In the genomic region with DNA sequence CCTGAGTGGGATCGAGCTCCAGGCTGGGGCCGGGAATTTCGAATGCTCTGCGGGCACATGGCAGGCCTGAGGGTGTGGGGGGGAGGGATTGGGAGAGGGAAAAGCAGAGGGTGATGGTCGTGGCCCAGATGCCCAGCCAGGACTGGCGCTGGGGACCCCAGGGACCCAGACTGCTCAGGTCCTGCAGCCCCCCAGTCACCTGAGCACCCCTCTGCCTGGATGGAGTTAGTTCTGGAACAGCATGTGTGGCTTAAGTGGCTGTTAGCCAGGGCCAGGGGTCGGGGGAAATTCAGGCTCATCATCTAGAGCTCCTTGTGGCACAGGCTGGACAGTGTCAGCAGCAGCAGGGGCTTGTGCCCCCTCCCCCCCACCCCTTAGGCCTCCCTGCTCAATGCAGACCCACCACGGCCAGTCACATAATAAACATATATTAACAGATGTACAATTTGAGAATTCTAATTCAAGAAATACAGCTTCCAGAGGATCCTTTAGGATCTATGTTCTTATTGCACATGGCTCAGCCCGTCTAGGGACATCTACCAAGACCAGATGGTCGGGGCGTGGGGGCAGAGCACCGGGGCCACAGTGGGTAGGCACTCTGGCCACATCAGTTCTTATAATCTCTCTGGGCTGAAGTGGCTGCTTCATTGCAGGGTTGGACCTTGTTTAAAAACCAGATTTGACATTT, we compare ENCODE assay signal across 8 cellular contexts. TPM values are rescaled to one million over a fixed set of nuclear protein-coding genes. Genes with fewer than 3 reads are reported as not detected.
DNase-seq lines count a peak whose midpoint lies in the region; ATAC-seq lines count a peak whose summit lies in the region.

No MANE protein-coding gene starts in this region.

- H3K9me3 ChIP-seq in stomach smooth muscle (ENCODE audit: control insufficient read depth in 2 of 2, low read length in 2 of 2) = no peaks in the 10 kb centered on the region

- DNase-seq in NCI-H82 (lab: John Stamatoyannopoulos, UW) = peak; percentile 58
- no peak for DNase-seq in NCI-H82 treated with DMSO at 0.1 percent for 48 hours (lab: John Stamatoyannopoulos, UW; ENCODE audit: unreplicated experiment)
- DNase-seq in activated T-cell treated with anti-CD3 and anti-CD28 coated beads, Interleukin-2, amount 50 U/mL, for 72 hours = no peak
- no peak for DNase-seq in NCI-H1048 (lab: John Stamatoyannopoulos, UW)
- DNase-seq in NCI-H146 (lab: John Stamatoyannopoulos, UW) = no peak
- no peak for DNase-seq in anterior cingulate cortex (lab: John Stamatoyannopoulos, UW)

- peak overlapping the region; percentile 95 for H3K27ac Mint-ChIP-seq in activated T-cell treated with anti-CD3 and anti-CD28 coated beads, Interleukin-2, amount 50 U/mL, for 72 hours

- H3K36me3 ChIP-seq in stomach smooth muscle (ENCODE audit: control insufficient read depth in 2 of 2, insufficient read depth in 2 of 2, low read length in 2 of 2) = peaks cover 6 to 13% of the 10 kb centered on the region in 2 donors

- peaks cover 95% of the 10 kb centered on the region for H3K4me1 Mint-ChIP-seq in activated T-cell treated with anti-CD3 and anti-CD28 coated beads, Interleukin-2, amount 50 U/mL, for 72 hours (ENCODE audit: low read depth)

- no peak for ATAC-seq in activated T-cell treated with anti-CD3 and anti-CD28 coated beads, Interleukin-2, amount 50 U/mL, for 72 hours (replicated peaks in 1 of 2)

- H3K4me3 ChIP-seq in stomach smooth muscle (ENCODE audit: low read length in 2 of 2) = peak overlapping the region in 1 of 2 donors; percentile 15

- H3K27me3 ChIP-seq in layer of hippocampus (ENCODE audit: control insufficient read depth, insufficient read depth, low read length) = no peaks in the 10 kb centered on the region
- no peaks in the 10 kb centered on the region for H3K27me3 ChIP-seq in stomach smooth muscle (ENCODE audit: control insufficient read depth in 1 of 2, insufficient read depth in 2 of 2, low read length in 2 of 2)

- peaks cover 2 to 3% of the 10 kb centered on the region in 2 donors for H3K36me3 Mint-ChIP-seq in activated T-cell treated with anti-CD3 and anti-CD28 coated beads, Interleukin-2, amount 50 U/mL, for 72 hours (ENCODE audit: insufficient read depth in 2 of 2)

- peaks cover 72% of the 10 kb centered on the region for H3K4me1 ChIP-seq in stomach smooth muscle (ENCODE audit: control insufficient read depth, insufficient read depth, low read length)

- peak overlapping the region; percentile 85 to 99 for H3K4me3 Mint-ChIP-seq in activated T-cell treated with anti-CD3 and anti-CD28 coated beads, Interleukin-2, amount 50 U/mL, for 72 hours

- H3K27me3 Mint-ChIP-seq in activated T-cell treated with anti-CD3 and anti-CD28 coated beads, Interleukin-2, amount 50 U/mL, for 72 hours (ENCODE audit: low read depth) = no peaks in the 10 kb centered on the region

- H3K27ac ChIP-seq in layer of hippocampus (ENCODE audit: low read depth, low read length) (peak overlapping the region; percentile 88), stomach smooth muscle (ENCODE audit: low read length) (peak overlapping the region; percentile 77)

- no peaks in the 10 kb centered on the region for H3K9me3 Mint-ChIP-seq in activated T-cell treated with anti-CD3 and anti-CD28 coated beads, Interleukin-2, amount 50 U/mL, for 72 hours

- H3K9ac ChIP-seq in stomach smooth muscle (ENCODE audit: low read length in 2 of 2) = no peak overlapping the region

RNA-seq across cellular contexts. Expression of gene DNAJB12, which starts 22.2 kb away (rescaled TPM):
- total RNA-seq in activated T-cell treated with anti-CD3 and anti-CD28 coated beads, Interleukin-2, amount 50 U/mL, for 72 hours = 10 to 100 TPM; 24.1 to 25.2 TPM

RNA-seq across cellular contexts. Expression of gene DDIT4, which starts 58.8 kb away (rescaled TPM):
- total RNA-seq in activated T-cell treated with anti-CD3 and anti-CD28 coated beads, Interleukin-2, amount 50 U/mL, for 72 hours = 1,000 to 10,000 TPM; 1,119 to 1,202 TPM
